9 cellular contexts compared by ENCODE assay signal in the genomic region with DNA sequence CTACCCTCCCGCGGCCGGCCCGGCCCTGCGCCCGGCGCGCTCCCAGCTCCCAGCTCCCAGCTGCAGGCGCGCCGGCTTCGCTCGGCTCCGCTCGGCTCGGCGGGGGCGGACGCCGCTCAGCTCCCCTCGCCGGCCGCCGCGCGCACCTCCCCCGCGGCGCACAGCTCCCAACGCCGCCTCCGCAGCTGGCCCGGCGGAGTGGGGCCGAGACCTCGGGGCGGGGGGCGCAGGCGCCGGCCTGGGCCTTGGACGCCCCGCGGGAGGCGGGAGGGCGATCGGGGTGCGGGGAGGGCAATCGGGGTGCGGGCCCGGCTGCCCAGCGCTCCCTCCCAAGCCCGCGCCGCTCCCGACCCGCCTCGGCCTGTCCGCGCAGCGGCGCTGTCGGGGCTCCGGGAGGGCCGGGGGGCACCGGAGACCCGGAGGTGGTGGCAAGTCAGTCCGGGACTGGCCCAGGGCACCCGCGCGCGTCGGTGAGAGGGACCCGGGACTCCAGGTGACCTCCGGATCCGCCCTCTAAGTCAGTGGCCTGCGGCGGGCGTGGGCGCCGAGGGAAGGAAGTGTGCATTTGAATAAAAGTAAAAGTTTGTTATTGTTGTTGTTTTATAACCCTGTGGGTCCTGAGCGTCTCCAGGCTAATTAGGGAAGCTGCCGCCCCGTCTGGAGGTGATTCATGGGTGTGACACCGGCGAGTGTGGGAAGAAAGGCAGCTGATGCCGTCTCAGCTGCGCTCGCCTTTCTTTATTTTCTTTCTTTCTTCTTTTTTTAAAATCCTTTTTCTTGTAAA. TPM values are rescaled to one million over a fixed set of nuclear protein-coding genes. Genes with fewer than 3 reads are reported as not detected.
DNase-seq lines count a peak whose midpoint lies in the region; ATAC-seq and TF ChIP-seq lines count a peak whose summit lies in the region.
"Had no signal": no experiment of that assay in that cellular context is flagged by ENCODE, and none has a peak within 500 bp of the region (broad histone marks: within the 10 kb centered on the region; RNA-seq: fewer than 3 reads in every experiment).

A gene with protein sequence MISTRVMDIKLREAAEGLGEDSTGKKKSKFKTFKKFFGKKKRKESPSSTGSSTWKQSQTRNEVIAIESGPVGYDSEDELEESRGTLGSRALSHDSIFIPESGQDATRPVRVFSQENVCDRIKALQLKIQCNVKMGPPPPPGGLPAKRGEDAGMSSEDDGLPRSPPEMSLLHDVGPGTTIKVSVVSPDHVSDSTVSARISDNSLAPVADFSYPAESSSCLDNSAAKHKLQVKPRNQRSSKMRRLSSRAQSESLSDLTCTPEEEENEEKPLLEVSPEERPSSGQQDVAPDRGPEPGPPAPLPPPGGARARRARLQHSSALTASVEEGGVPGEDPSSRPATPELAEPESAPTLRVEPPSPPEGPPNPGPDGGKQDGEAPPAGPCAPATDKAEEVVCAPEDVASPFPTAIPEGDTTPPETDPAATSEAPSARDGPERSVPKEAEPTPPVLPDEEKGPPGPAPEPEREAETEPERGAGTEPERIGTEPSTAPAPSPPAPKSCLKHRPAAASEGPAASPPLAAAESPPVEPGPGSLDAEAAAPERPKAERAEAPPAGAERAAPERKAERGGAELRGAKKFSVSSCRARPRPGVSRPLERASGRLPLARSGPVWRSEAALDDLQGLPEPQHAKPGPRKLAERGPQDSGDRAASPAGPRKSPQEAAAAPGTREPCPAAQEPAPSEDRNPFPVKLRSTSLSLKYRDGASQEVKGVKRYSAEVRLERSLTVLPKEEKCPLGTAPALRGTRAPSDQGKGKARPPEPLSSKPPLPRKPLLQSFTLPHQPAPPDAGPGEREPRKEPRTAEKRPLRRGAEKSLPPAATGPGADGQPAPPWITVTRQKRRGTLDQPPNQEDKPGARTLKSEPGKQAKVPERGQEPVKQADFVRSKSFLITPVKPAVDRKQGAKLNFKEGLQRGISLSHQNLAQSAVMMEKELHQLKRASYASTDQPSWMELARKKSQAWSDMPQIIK (minus strand): TSS at position 93 of the 784 bp plus-strand sequence. CDS start 89,425 bp downstream, outside the sequence.

- no peaks in the 10 kb centered on the region for H4K20me1 ChIP-seq in PC-3 (ENCODE audit: low read length)
- no peaks in the 10 kb centered on the region for H4K20me1 ChIP-seq in MM.1S (ENCODE audit: insufficient read depth, low read length)

- H3F3A ChIP-seq in PC-3 (ENCODE audit: low read length, unreplicated experiment) (no peaks in the 10 kb centered on the region), MM.1S (ENCODE audit: insufficient read depth, low read length) (no peaks in the 10 kb centered on the region)

- peak within 1 kb of the TSS; percentile 73 for H3K4me3 Mint-ChIP-seq in chondrocyte (ENCODE audit: unreplicated experiment)

- H3K36me3 Mint-ChIP-seq in chondrocyte (ENCODE audit: low read depth): no peaks in the 10 kb centered on the region

- H3K4me2 ChIP-seq in PC-3 (ENCODE audit: low read length) (peak within 1 kb of the TSS; percentile 81), MM.1S (ENCODE audit: low read depth, low read length) (no peak within 1 kb of the TSS)
- H3K4me2 ChIP-seq: KMS-11 had no signal

- H3K79me2 ChIP-seq in PC-3 (ENCODE audit: low read length) (no peaks in the 10 kb centered on the region), MM.1S (ENCODE audit: low read length) (no peaks in the 10 kb centered on the region)

- in situ Hi-C loops in GM13977 (cut with MboI; ENCODE audit: low pct_unique_long_range_greater_than_20kb, low sequenced_read_pairs, unreplicated experiment): no loop called here

- TF ChIP-seq CTCF in GM13977 (IDR thresholded peaks at IDR 0.05; ENCODE audit: extremely low read depth, insufficient read depth, missing control alignments) (peak; percentile 16), PC-3 (conservative IDR thresholded peaks at IDR 0.05; ENCODE audit: low read depth, low read length) (peak; percentile 16; the same call in 1 of the 2 replicates), chondrocyte (IDR thresholded peaks at IDR 0.05) (peak; percentile 62), lung (IDR thresholded peaks at IDR 0.05; ENCODE audit: control extremely low read depth, extremely low read depth) (no peak), MM.1S (IDR thresholded peaks at IDR 0.05; ENCODE audit: low read length) (no peak)

- H3K36me3 ChIP-seq in PC-3 (ENCODE audit: low read depth, low read length): no peaks in the 10 kb centered on the region
- no peaks in the 10 kb centered on the region for H3K36me3 ChIP-seq in lung (ENCODE audit: control insufficient read depth in 2 of 2, insufficient read depth in 2 of 2, low read length in 2 of 2)
- H3K36me3 ChIP-seq in MM.1S (replicated peaks; ENCODE audit: insufficient read depth, low read length): no peaks in the 10 kb centered on the region

- CTCF ChIA-PET in PC-3 (lab: Charles Lee): no interaction called here

- WGBS in lung, 2 donors: 0 to 1% methylated on average over 65 to 88 of the region's 88 CpGs

- POLR2A ChIA-PET in PC-3 (lab: Charles Lee; ENCODE audit: unreplicated experiment): no interaction called here

- H3K4me1 ChIP-seq in PC-3 (ENCODE audit: insufficient read depth, low read length) (0 out of 2 replicates have a peak, but pooled peaks cover 5% of the 10 kb centered on the region), lung (ENCODE audit: control insufficient read depth in 2 of 2, insufficient read depth in 2 of 2, low read length in 2 of 2) (peaks cover 3 to 10% of the 10 kb centered on the region in 2 donors), MM.1S (ENCODE audit: low read length) (no peaks in the 10 kb centered on the region)

- intact Hi-C loops in PC-3 (cut with micrococcal nuclease): no loop called here

- peak; percentile 56 for DNase-seq in GM13977 (ENCODE audit: low spot score)
- DNase-seq in PC-3: peak; percentile 32
- DNase-seq in chondrocyte (ENCODE audit: low spot score): no peak
- no peak for DNase-seq in lung (ENCODE audit: low spot score)
- peak; percentile 32 for DNase-seq in stimulated activated naive CD8-positive, alpha-beta T cell treated with anti-CD3 and anti-CD28 coated beads, Interleukin-15, Interleukin-2, amounts not matched to agents 100 U/mL and 50 U/mL, for 24 hours
- DNase-seq in NCI-H526 treated with DMSO at 0.1 percent for 48 hours (lab: John Stamatoyannopoulos, UW): no peak
- no peak for DNase-seq in MM.1S

- no TSS peak for BruUV-seq in PC-3 (replicated peaks; lab: Mats Ljungman, UMichigan)

- peak within 1 kb of the TSS; percentile 74 for H3K27ac Mint-ChIP-seq in chondrocyte (ENCODE audit: unreplicated experiment)

- ATAC-seq in PC-3: peak; percentile 75
- peak; percentile 60 for ATAC-seq in lung (ENCODE audit: insufficient read depth, low FRiP score)
- ATAC-seq in stimulated activated naive CD8-positive, alpha-beta T cell treated with anti-CD3 and anti-CD28 coated beads, Interleukin-15, Interleukin-2, amounts not matched to agents 100 U/mL and 50 U/mL, for 24 hours: peak; percentile 25
- no peak for ATAC-seq in HG02938 (IDR thresholded peaks at IDR 0.05; ENCODE audit: unreplicated experiment)

- peaks cover 58% of the 10 kb centered on the region for H3K4me1 Mint-ChIP-seq in chondrocyte (ENCODE audit: low read depth)

- H3K27ac ChIP-seq in PC-3 (ENCODE audit: low read length) (no peak within 1 kb of the TSS), lung (ENCODE audit: low read depth in 1 of 2, low read length in 1 of 2) (no peak within 1 kb of the TSS), MM.1S (ENCODE audit: low read length) (no peak within 1 kb of the TSS)
- H3K27ac ChIP-seq: KMS-11 had no signal

- H3K9me3 ChIP-seq in PC-3 (ENCODE audit: low read length) (no peaks in the 10 kb centered on the region), lung (ENCODE audit: control insufficient read depth in 2 of 2, insufficient read depth in 1 of 2, low read length in 1 of 2) (no peaks in the 10 kb centered on the region), MM.1S (replicated peaks; ENCODE audit: insufficient read depth, low read length) (no peaks in the 10 kb centered on the region)

- peak within 1 kb of the TSS; percentile 77 for H2AFZ ChIP-seq in PC-3 (ENCODE audit: low read length)
- no peak within 1 kb of the TSS for H2AFZ ChIP-seq in MM.1S (ENCODE audit: low read length)

- H3K9ac ChIP-seq in PC-3 (ENCODE audit: low read length) (no peak within 1 kb of the TSS), MM.1S (ENCODE audit: low read length) (no peak within 1 kb of the TSS)
- H3K9ac ChIP-seq: KMS-11 had no signal

- H3K27me3 ChIP-seq in PC-3 (ENCODE audit: low read length) (peaks cover 5% of the 10 kb centered on the region; the same call in 1 of the 2 replicates), lung (ENCODE audit: control insufficient read depth, insufficient read depth) (no peaks in the 10 kb centered on the region), MM.1S (replicated peaks; ENCODE audit: insufficient read depth, low read length) (no peaks in the 10 kb centered on the region)

- H3K9me3 Mint-ChIP-seq in chondrocyte (ENCODE audit: low read depth): no peaks in the 10 kb centered on the region

- H3K9me2 ChIP-seq in PC-3 (replicated peaks; ENCODE audit: low read length) (no peaks in the 10 kb centered on the region), MM.1S (replicated peaks; ENCODE audit: insufficient read depth, low read length) (no peaks in the 10 kb centered on the region)

- H3K27me3 Mint-ChIP-seq in chondrocyte (ENCODE audit: low read depth): no peaks in the 10 kb centered on the region

- H3K4me3 ChIP-seq in PC-3 (ENCODE audit: low read length) (peak within 1 kb of the TSS; percentile 66), lung (peak within 1 kb of the TSS; percentile 50), MM.1S (ENCODE audit: low read length) (no peak within 1 kb of the TSS)

RNA-seq across cellular contexts. Expression of the gene that starts here (rescaled TPM):
- total RNA-seq in PC-3 (2014; rRNA removed) (0.40 TPM in 1 of 2 replicates, not detected in the other), chondrocyte (17.0 to 50.4 TPM (median 19.9 TPM) in 3 replicates), lung (10 to 100 TPM; 11.5 to 28.3 TPM)
- polyA plus RNA-seq in lung: 10 to 100 TPM in 1 of 2 donors, 1 to 10 TPM in 1; 8.9 to 15.0 TPM

Comparison
In these comparisons a context has a peak if more than half of its experiments do, and no peak if none do; other contexts are left out.
1. Peak in DNase-seq, ATAC-seq, H3K4me3 ChIP-seq and H3K4me2 ChIP-seq in PC-3; RNA of the gene not detected or under 1 TPM.
2. DNase-seq: peak in GM13977 (single experiment) and stimulated activated naive CD8-positive, alpha-beta T cell treated with anti-CD3 and anti-CD28 coated beads, Interleukin-15, Interleukin-2, amounts not matched to agents 100 U/mL and 50 U/mL, for 24 hours (single experiment); none in chondrocyte (single experiment), lung (single experiment), NCI-H526 treated with DMSO at 0.1 percent for 48 hours (single experiment) and MM.1S (single experiment).
3. CTCF ChIP-seq: peak in GM13977 (single experiment), PC-3 (single experiment) and chondrocyte (single experiment); none in lung (single experiment) and MM.1S (single experiment).